Comparison of ENCODE assay signal across 8 cellular contexts in the genomic region with DNA sequence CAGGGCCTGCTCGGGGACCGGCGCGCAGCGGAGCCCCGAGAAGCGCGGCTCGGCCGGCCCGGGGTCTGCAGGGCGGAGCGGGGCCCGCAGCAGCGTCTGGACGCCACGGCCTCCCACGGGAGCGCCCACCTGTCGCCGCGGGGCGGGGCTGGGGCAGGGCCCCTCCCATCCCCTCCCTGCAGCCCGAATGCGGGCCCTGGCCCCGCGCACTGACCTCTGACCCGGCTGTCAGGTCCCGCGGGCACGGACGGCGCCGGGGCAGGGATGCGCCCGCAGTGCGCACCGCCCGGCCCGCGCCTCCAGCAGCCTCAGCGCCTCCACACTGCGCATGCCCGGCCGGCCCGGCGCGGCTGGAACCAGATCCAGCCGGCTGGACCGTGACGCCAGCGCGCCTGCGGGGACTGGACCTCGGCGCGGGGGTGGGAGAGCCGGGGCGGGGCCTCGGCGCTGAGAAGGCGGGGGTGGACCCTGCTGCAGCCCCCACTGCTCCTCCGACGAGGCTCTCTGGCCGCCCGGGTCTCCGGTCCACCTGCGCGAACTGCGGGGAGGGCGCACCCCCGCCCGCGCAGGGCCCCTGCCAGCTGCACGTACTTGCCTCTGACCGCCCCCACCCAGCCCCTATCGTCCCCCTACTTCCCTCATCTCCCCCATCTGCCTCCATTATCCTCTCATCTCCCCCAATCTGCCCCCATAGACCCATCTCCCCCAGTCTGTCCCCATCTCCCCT. TPM values are rescaled to one million over a fixed set of nuclear protein-coding genes. Genes with fewer than 3 reads are reported as not detected.
A peak's percentile ranks its signal among the peaks of the same experiment; 100 is the strongest.
DNase-seq lines count a peak whose midpoint lies in the region; ATAC-seq and TF ChIP-seq lines count a peak whose summit lies in the region.

No MANE protein-coding gene starts in this region.

- H4K20me1 ChIP-seq in OCI-LY3 (ENCODE audit: insufficient read depth, low read length): peaks cover 12% of the 10 kb centered on the region; the same call in 1 of the 2 replicates

- CTCF ChIA-PET in CD8-positive, alpha-beta memory T cell (lab: Charles Lee): interaction anchor here (1.0 to 2.5 kb wide), 5 partner anchors 10 to 35 kb away, joined by 4 to 15 read pairs (median 4); a partner anchor contains a TSS

- H3K4me3 Mint-ChIP-seq in CD8-positive, alpha-beta memory T cell: peak overlapping the region; percentile 53 to 89 (median 80)
- H3K4me3 Mint-ChIP-seq in naive B cell: peak overlapping the region; percentile 67 to 90 (median 82)

- POLR2A ChIA-PET in CD8-positive, alpha-beta memory T cell (lab: Charles Lee): interaction anchor here (0.6 to 1.0 kb wide), 2 partner anchors 16 kb away, joined by 3 read pairs; a partner anchor contains a TSS

- no peaks in the 10 kb centered on the region for H3K9me3 ChIP-seq in CD8-positive, alpha-beta memory T cell (ENCODE audit: low read length)
- no peaks in the 10 kb centered on the region for H3K9me3 ChIP-seq in OCI-LY3 (ENCODE audit: insufficient read depth, low read length)

- ATAC-seq in GM19452 (IDR thresholded peaks at IDR 0.05; ENCODE audit: unreplicated experiment) (peak; percentile 48), HG03571 (IDR thresholded peaks at IDR 0.05; ENCODE audit: unreplicated experiment) (peak; percentile 41), naive B cell (ENCODE audit: low read depth in 2 of 2) (peak; percentile 34 to 49)

- peaks cover 0 to 21% (median 2%) of the 10 kb centered on the region in 3 donors for H3K36me3 Mint-ChIP-seq in CD8-positive, alpha-beta memory T cell
- peaks cover 3 to 5% of the 10 kb centered on the region in 2 donors for H3K36me3 Mint-ChIP-seq in naive B cell

- peak overlapping the region in 6 of 8 donors; percentile 63 to 98 (median 86) for H3K27ac Mint-ChIP-seq in CD8-positive, alpha-beta memory T cell
- peak overlapping the region in 3 of 6 donors; percentile 90 to 99 (median 94) for H3K27ac Mint-ChIP-seq in naive B cell

- peaks cover 23% of the 10 kb centered on the region for H3K4me1 ChIP-seq in CD8-positive, alpha-beta memory T cell (ENCODE audit: insufficient read depth, low read length)
- H3K4me1 ChIP-seq in OCI-LY3 (ENCODE audit: low read length): peaks cover 59% of the 10 kb centered on the region

- H3K27me3 ChIP-seq in CD8-positive, alpha-beta memory T cell (ENCODE audit: insufficient read depth, low read length, poor library complexity, severe bottlenecking): no peaks in the 10 kb centered on the region
- H3K27me3 ChIP-seq in OCI-LY3 (ENCODE audit: low read depth, low read length): no peaks in the 10 kb centered on the region

- H3K4me2 ChIP-seq in OCI-LY3 (ENCODE audit: low read length): peak overlapping the region; percentile 74

- H3K27me3 Mint-ChIP-seq in CD8-positive, alpha-beta memory T cell: peaks cover 0 to 2% of the 10 kb centered on the region in 2 donors
- peaks cover 0 to 10% (median 0%) of the 10 kb centered on the region in 3 donors for H3K27me3 Mint-ChIP-seq in naive B cell

- H3K79me2 ChIP-seq in OCI-LY3 (ENCODE audit: low read length): peaks cover 23% of the 10 kb centered on the region

- no peak overlapping the region for H2AFZ ChIP-seq in OCI-LY3 (ENCODE audit: low read depth, low read length)

- no peaks in the 10 kb centered on the region for H3K36me3 ChIP-seq in CD8-positive, alpha-beta memory T cell (ENCODE audit: insufficient read depth, low read length)
- H3K36me3 ChIP-seq in OCI-LY3 (replicated peaks; ENCODE audit: low read depth, low read length): peaks cover 10% of the 10 kb centered on the region

- H3K9me3 Mint-ChIP-seq in CD8-positive, alpha-beta memory T cell: peaks cover 0 to 3% (median 0%) of the 10 kb centered on the region in 5 donors
- peaks cover 0 to 3% (median 0%) of the 10 kb centered on the region in 7 donors for H3K9me3 Mint-ChIP-seq in naive B cell

- H3K9ac ChIP-seq in OCI-LY3 (ENCODE audit: low read length): peak overlapping the region; percentile 73

- H3K4me1 Mint-ChIP-seq in CD8-positive, alpha-beta memory T cell: peaks cover 20 to 57% (median 34%) of the 10 kb centered on the region in 3 donors
- peaks cover 61 to 69% (median 62%) of the 10 kb centered on the region in 3 donors for H3K4me1 Mint-ChIP-seq in naive B cell

- DNase-seq in CD8-positive, alpha-beta memory T cell: peak; percentile 67 to 89 (median 82)
- DNase-seq in activated T-helper 1 cell treated with Interleukin-2 at 50 U/mL for 16 hours (ENCODE audit: low read depth) (peak; percentile 76), fibroblast of gingiva (ENCODE audit: low read depth) (peak; percentile 83), naive B cell (peak; percentile 87)
- DNase-seq in stimulated activated CD8-positive, alpha-beta memory T cell treated with anti-CD3 and anti-CD28 coated beads, Interleukin-7, amount 100 ng/mL, for 4 hours (ENCODE audit: low read depth in 2 of 2): peak; percentile 39 to 76

- peak overlapping the region; percentile 87 for H3K27ac ChIP-seq in CD8-positive, alpha-beta memory T cell (ENCODE audit: low read depth, low read length)
- H3K27ac ChIP-seq in OCI-LY3 (ENCODE audit: low read length): peak overlapping the region; percentile 35

- H3K4me3 ChIP-seq in CD8-positive, alpha-beta memory T cell (ENCODE audit: low read length): peak overlapping the region; percentile 69
- H3K4me3 ChIP-seq in OCI-LY3 (ENCODE audit: low read length): peak overlapping the region; percentile 77

- no peak for TF ChIP-seq CTCF in OCI-LY3 (IDR thresholded peaks at IDR 0.05; ENCODE audit: low read depth, low read length)

RNA-seq across cellular contexts. Expression of a gene that starts 16.1 kb away (rescaled TPM):
- under 1 TPM; 0.55 to 0.70 TPM for total RNA-seq in CD8-positive, alpha-beta memory T cell
- 1.2 TPM for polyA plus RNA-seq in CD8-positive, alpha-beta memory T cell
- polyA plus RNA-seq in naive B cell (ENCODE audit: low read depth in 6 of 6): 1 to 10 TPM; 2.0 to 9.7 (median 3.9) TPM

RNA-seq across cellular contexts. Expression of a gene that starts 45.2 kb away (rescaled TPM):
- not detected for total RNA-seq in CD8-positive, alpha-beta memory T cell
- not detected for polyA plus RNA-seq in CD8-positive, alpha-beta memory T cell
- polyA plus RNA-seq in naive B cell (ENCODE audit: low read depth in 6 of 6): not detected

RNA-seq across cellular contexts. Expression of a gene that starts 52.9 kb away (rescaled TPM):
- 10 to 100 TPM; 18.9 to 21.3 TPM for total RNA-seq in CD8-positive, alpha-beta memory T cell
- 25.9 TPM for polyA plus RNA-seq in CD8-positive, alpha-beta memory T cell
- 10 to 100 TPM; 22.6 to 34.5 (median 27.0) TPM for polyA plus RNA-seq in naive B cell (ENCODE audit: low read depth in 6 of 6)

RNA-seq across cellular contexts. Expression of a gene that starts 59.7 kb away (rescaled TPM):
- total RNA-seq in CD8-positive, alpha-beta memory T cell: not detected
- polyA plus RNA-seq in CD8-positive, alpha-beta memory T cell: 0.17 TPM
- polyA plus RNA-seq in naive B cell (ENCODE audit: low read depth in 6 of 6): under 1 TPM in 3 of 6 donors, not detected in 3; 0.40 to 0.88 (median 0.65) TPM

Comparison
In these comparisons a context has a peak if more than half of its experiments do, and no peak if none do; other contexts are left out.
1. Peak in every context shown above with its lines: DNase-seq, ATAC-seq, H3K4me3 ChIP-seq and H3K27ac ChIP-seq.